1 cellular context compared by ENCODE assay signal in the genomic region with DNA sequence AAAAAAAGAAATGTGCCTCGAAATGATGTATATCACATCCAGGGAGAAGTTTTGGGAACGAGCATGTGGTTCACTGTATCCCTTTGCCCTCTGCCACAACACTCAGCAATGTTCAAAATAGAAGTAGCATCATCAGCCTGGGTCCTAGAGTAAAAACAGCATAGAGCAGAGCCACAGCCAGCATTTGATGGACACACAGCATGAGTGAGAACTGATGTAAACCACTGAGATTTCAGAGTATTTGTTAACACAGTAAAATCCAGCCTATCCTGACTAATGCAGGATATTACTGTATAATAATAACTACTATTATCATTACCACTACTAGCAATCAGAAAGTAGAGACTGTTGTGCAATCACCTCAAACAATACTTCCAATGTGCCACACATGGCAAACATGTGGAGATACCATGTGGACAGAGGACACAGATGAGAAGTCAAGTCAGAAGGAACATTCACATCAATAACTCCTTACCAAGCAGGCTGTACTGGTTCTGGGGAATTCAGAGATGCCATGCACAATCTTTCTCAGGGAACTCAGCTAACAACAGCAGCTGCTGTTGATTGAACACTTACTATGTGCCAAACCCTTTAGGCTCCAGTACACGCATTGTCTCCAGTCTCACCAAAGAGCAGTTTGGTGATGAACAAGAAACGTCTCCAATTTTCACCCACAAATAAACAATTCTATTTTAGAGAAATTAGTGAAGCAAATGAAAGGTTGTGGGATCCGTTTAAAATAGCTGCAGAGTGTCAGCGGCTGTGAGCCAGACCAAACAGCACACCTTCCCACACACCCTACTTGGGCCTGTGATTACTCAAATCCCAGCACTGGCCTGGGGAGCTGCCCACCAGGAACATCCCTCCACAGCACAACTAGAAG.
TF ChIP-seq lines count a peak whose summit lies in the region.

No MANE protein-coding gene starts in this region.

TF ChIP-seq in K562, 482 proteins besides CTCF, POLR2A, EP300 and RAD21 (continued from another document):
- TF ChIP-seq, protein P1, sequence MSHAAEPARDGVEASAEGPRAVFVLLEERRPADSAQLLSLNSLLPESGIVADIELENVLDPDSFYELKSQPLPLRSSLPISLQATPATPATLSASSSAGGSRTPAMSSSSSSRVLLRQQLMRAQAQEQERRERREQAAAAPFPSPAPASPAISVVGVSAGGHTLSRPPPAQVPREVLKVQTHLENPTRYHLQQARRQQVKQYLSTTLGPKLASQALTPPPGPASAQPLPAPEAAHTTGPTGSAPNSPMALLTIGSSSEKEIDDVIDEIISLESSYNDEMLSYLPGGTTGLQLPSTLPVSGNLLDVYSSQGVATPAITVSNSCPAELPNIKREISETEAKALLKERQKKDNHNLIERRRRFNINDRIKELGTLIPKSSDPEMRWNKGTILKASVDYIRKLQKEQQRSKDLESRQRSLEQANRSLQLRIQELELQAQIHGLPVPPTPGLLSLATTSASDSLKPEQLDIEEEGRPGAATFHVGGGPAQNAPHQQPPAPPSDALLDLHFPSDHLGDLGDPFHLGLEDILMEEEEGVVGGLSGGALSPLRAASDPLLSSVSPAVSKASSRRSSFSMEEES (CRISPR knock-in tag; IDR thresholded peaks at IDR 0.05) = no peak
- TF ChIP-seq, protein P2, sequence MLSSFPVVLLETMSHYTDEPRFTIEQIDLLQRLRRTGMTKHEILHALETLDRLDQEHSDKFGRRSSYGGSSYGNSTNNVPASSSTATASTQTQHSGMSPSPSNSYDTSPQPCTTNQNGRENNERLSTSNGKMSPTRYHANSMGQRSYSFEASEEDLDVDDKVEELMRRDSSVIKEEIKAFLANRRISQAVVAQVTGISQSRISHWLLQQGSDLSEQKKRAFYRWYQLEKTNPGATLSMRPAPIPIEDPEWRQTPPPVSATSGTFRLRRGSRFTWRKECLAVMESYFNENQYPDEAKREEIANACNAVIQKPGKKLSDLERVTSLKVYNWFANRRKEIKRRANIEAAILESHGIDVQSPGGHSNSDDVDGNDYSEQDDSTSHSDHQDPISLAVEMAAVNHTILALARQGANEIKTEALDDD (IDR thresholded peaks at IDR 0.05) = no peak
- no peak for TF ChIP-seq ZNF699 (CRISPR knock-in tag; IDR thresholded peaks at IDR 0.05; ENCODE audit: insufficient replicate concordance)
- TF ChIP-seq, protein P3, sequence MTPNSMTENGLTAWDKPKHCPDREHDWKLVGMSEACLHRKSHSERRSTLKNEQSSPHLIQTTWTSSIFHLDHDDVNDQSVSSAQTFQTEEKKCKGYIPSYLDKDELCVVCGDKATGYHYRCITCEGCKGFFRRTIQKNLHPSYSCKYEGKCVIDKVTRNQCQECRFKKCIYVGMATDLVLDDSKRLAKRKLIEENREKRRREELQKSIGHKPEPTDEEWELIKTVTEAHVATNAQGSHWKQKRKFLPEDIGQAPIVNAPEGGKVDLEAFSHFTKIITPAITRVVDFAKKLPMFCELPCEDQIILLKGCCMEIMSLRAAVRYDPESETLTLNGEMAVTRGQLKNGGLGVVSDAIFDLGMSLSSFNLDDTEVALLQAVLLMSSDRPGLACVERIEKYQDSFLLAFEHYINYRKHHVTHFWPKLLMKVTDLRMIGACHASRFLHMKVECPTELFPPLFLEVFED (CRISPR knock-in tag; conservative IDR thresholded peaks at IDR 0.05) = no peak
TF ChIP-seq in K562: peak in this region for 3.
